9 cellular contexts compared by ENCODE assay signal in genomic region chr2:166361351-166362153, GRCh38. TPM values are rescaled to one million over a fixed set of nuclear protein-coding genes. Genes with fewer than 3 reads are reported as not detected.
DNase-seq lines count a peak whose midpoint lies in the region; ATAC-seq and TF ChIP-seq lines count a peak whose summit lies in the region.
"Had no signal": no experiment of that assay in that cellular context is flagged by ENCODE, and none has a peak within 500 bp of the region (broad histone marks: within the 10 kb centered on the region; RNA-seq: fewer than 3 reads in every experiment).

No MANE protein-coding gene starts in this region.

- DNase-seq in GM03348 (ENCODE audit: low spot score): peak; percentile 29
- DNase-seq in RWPE2 (ENCODE audit: low spot score): no peak
- peak; percentile 74 for DNase-seq in iris pigment epithelial cell (ENCODE audit: low read depth)
- no peak for DNase-seq in activated naive CD4-positive, alpha-beta T cell treated with anti-CD3 and anti-CD28 coated beads, Interleukin-2, amount 50 U/mL, for 72 hours (ENCODE audit: low spot score in 2 of 2)
- no peak for DNase-seq in OCI-M2 (lab: John Stamatoyannopoulos, UW; ENCODE audit: unreplicated experiment)

- H3K4me1 ChIP-seq in RWPE2 (ENCODE audit: insufficient read depth, poor library complexity, severe bottlenecking): peaks cover 8% of the 10 kb centered on the region

- ATAC-seq in HG02763 (IDR thresholded peaks at IDR 0.05; ENCODE audit: unreplicated experiment) (peak; percentile 50), RWPE2 (ENCODE audit: low read depth) (peak; percentile 60; the same call in 1 of the 3 replicates), GM19452 (IDR thresholded peaks at IDR 0.05; ENCODE audit: unreplicated experiment) (no peak), HG03565 (IDR thresholded peaks at IDR 0.05; ENCODE audit: unreplicated experiment) (no peak)
- no peak for ATAC-seq in activated naive CD4-positive, alpha-beta T cell treated with anti-CD3 and anti-CD28 coated beads, Interleukin-2, amount 50 U/mL, for 72 hours

- TF ChIP-seq CTCF in RWPE2 (IDR thresholded peaks at IDR 0.05; ENCODE audit: poor library complexity, severe bottlenecking): peak; percentile 82

- no peak overlapping the region for H3K4me3 ChIP-seq in RWPE2 (ENCODE audit: severe bottlenecking)
- H3K4me3 ChIP-seq: skin epidermis had no signal

- no peaks in the 10 kb centered on the region for H3K9me3 Mint-ChIP-seq in activated naive CD4-positive, alpha-beta T cell treated with anti-CD3 and anti-CD28 coated beads, Interleukin-2, amount 50 U/mL, for 72 hours

- H3K9me3 ChIP-seq in RWPE2 (ENCODE audit: severe bottlenecking): no peaks in the 10 kb centered on the region

- H3K27ac ChIP-seq in RWPE2 (ENCODE audit: poor library complexity, severe bottlenecking): no peak overlapping the region
- H3K27ac ChIP-seq: skin epidermis had no signal

- H3K36me3 ChIP-seq in RWPE2 (ENCODE audit: low read depth): no peaks in the 10 kb centered on the region

- H3K27me3 ChIP-seq in RWPE2 (ENCODE audit: insufficient read depth, poor library complexity, severe bottlenecking): no peaks in the 10 kb centered on the region

- H3K27ac Mint-ChIP-seq in activated naive CD4-positive, alpha-beta T cell treated with anti-CD3 and anti-CD28 coated beads, Interleukin-2, amount 50 U/mL, for 72 hours: no peak overlapping the region

- H3K36me3 Mint-ChIP-seq in activated naive CD4-positive, alpha-beta T cell treated with anti-CD3 and anti-CD28 coated beads, Interleukin-2, amount 50 U/mL, for 72 hours: no peaks in the 10 kb centered on the region

RNA-seq across cellular contexts. Expression of gene SCN9A, which starts 14.2 kb away (rescaled TPM):
- total RNA-seq in activated naive CD4-positive, alpha-beta T cell treated with anti-CD3 and anti-CD28 coated beads, Interleukin-2, amount 50 U/mL, for 72 hours: under 1 TPM in 1 of 2 donors, not detected in 1; 0.10 TPM

Comparison
In these comparisons a context has a peak if more than half of its experiments do, and no peak if none do; other contexts are left out.
1. DNase-seq: peak in GM03348 (single experiment) and iris pigment epithelial cell (single experiment); none in RWPE2 (single experiment), activated naive CD4-positive, alpha-beta T cell treated with anti-CD3 and anti-CD28 coated beads, Interleukin-2, amount 50 U/mL, for 72 hours (0 of 2) and OCI-M2 (single experiment).
2. ATAC-seq: peak in HG02763 (single experiment) and RWPE2 (single experiment); none in activated naive CD4-positive, alpha-beta T cell treated with anti-CD3 and anti-CD28 coated beads, Interleukin-2, amount 50 U/mL, for 72 hours (0 of 2), GM19452 (single experiment) and HG03565 (single experiment).